In the genomic region with DNA sequence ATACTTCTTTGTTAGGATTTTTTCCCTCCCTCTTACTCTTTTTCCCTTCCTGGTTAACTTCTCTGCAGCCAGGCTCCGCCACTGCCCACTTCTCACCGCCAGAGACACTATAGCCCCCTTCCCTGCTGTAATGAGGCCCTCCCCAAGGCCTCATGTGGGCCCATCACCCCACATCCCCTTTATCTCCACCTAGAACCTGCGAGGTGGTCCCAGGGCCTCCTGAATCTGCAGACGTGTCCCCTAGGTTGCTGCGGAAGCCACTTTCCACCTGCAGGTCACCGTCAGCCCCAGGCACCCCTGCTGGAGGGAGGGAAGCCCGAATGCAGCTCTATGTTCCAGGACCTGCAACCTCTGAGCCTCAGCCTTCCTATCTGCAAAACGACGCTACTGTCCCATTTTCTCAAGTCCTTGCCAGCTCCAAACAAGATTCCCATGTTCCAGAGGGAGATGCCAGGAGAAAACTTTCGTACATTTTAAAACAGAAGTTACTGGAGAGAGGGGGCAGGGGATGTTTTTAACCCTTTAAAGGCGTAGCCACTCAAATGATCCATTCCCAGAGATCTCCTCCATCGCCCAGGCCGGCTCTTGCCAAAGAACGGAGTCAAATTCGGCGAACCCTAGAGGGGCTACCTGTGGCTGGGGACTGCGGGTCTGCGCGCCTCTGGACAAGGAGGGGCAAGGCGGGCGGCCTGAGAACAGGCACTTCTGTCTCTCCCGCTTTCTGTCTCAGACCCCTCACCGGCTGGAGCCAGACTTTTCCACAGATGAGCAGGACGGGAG, we compare ENCODE assay signal across 8 cellular contexts. TPM values are rescaled to one million over a fixed set of nuclear protein-coding genes. Genes with fewer than 3 reads are reported as not detected.
A peak's percentile ranks its signal among the peaks of the same experiment; 100 is the strongest.
DNase-seq lines count a peak whose midpoint lies in the region; FAIRE-seq and TF ChIP-seq lines count a peak whose summit lies in the region.

No MANE protein-coding gene starts in this region.

- H3K56ac ChIP-seq in H1 (replicated peaks; ENCODE audit: insufficient read length, low read depth, low read length): peak overlapping the region; percentile 0

- H2AFZ ChIP-seq in H1 (ENCODE audit: low read length): no peak overlapping the region

- H3K4ac ChIP-seq in H1 (replicated peaks; ENCODE audit: insufficient read length, low read depth, low read length): peak overlapping the region; percentile 22

- H3K27me3 ChIP-seq in H1 (replicated peaks in 1 of 4; ENCODE audit: control insufficient read depth in 3 of 4, extremely low read depth in 1 of 4, insufficient read depth in 3 of 4, low read length in 3 of 4) (no peaks in the 10 kb centered on the region; a peak in 2 of 7 replicates), uterus (no peaks in the 10 kb centered on the region)

- POLR2A ChIA-PET in H1 (lab: Charles Lee; ENCODE audit: partially characterized antibody): interaction anchor here (0.6 to 2.0 kb wide), 7 partner anchors 8 to 247 kb away, joined by 3 to 5 read pairs (median 3); no protein-coding TSS in a partner anchor

- 3% methylated on average over 24 of the region's 24 CpGs; no CpG with 5 or more reads in 1 of the 2 experiments for WGBS in H1 (ENCODE audit: extremely low coverage in 1 of 2, insufficient coverage in 1 of 2, insufficient read length in 1 of 2, insufficient replicate concordance in 2 of 2, low coverage in 1 of 2, low lambda C conversion rate in 2 of 2, missing lambda C conversion rate in 1 of 2), 2 experiments

- H4K5ac ChIP-seq in H1 (ENCODE audit: insufficient read length, low read depth, low read length): peak overlapping the region; percentile 80

- no peak overlapping the region for H2BK12ac ChIP-seq in H1 (ENCODE audit: low read depth, low read length)

- H3K23me2 ChIP-seq in H1 (ENCODE audit: low read depth, low read length): peaks cover 1% of the 10 kb centered on the region; the same call in 1 of the 2 replicates

- H3K23ac ChIP-seq in H1 (ENCODE audit: insufficient read length): no peak overlapping the region

- H4K8ac ChIP-seq in H1 (ENCODE audit: extremely low read depth, insufficient read depth, low read length): peak overlapping the region; percentile 91; the same call in 1 of the 2 replicates

- TF ChIP-seq EP300 in H1 (IDR thresholded peaks at IDR 0.05; ENCODE audit: borderline replicate concordance in 1 of 2, low read depth in 2 of 2, low read length in 2 of 2): no peak

- TF ChIP-seq RAD21 in H1 (IDR thresholded peaks at IDR 0.05 in 1 of 2, conservative IDR thresholded peaks at IDR 0.05 in 1 of 2; ENCODE audit: low read depth in 2 of 2, low read length in 2 of 2): peak in 1 of 2 experiments; percentile 16; a peak in 1 of 4 replicates

- no peak overlapping the region for H2BK20ac ChIP-seq in H1 (ENCODE audit: low read length)

- no peak overlapping the region for H2AK5ac ChIP-seq in H1 (ENCODE audit: low read depth, low read length)

- H2BK15ac ChIP-seq in H1 (ENCODE audit: low read length): no peak overlapping the region

- peak overlapping the region; percentile 8 for H4K91ac ChIP-seq in H1 (replicated peaks; ENCODE audit: insufficient read length, low read length)

- CTCF ChIA-PET in H1 (lab: Charles Lee; ENCODE audit: partially characterized antibody): interaction anchor here (0.6 to 5.5 kb wide), 20 partner anchors 9 to 573 kb away, joined by 3 to 94 read pairs (median 4); no protein-coding TSS in a partner anchor

- peaks cover 21 to 25% of the 10 kb centered on the region in 2 experiments for H4K20me1 ChIP-seq in H1 (replicated peaks in 1 of 2; ENCODE audit: control insufficient read depth in 1 of 2, insufficient read depth in 2 of 2, low read length in 2 of 2)

- TF ChIP-seq POLR2A in H1 (IDR thresholded peaks at IDR 0.05; ENCODE audit: control extremely low read depth in 1 of 2, low read depth in 2 of 2, low read length in 2 of 2): no peak
- peak in 1 of 2 donors; percentile 37 for TF ChIP-seq POLR2A in uterus (IDR thresholded peaks at IDR 0.05)

- H3K9me3 ChIP-seq in H1 (ENCODE audit: insufficient read depth in 2 of 2, low read depth in 1 of 2, low read length in 1 of 2) (no peaks in the 10 kb centered on the region), uterus (no peaks in the 10 kb centered on the region)

- no peak for FAIRE-seq in H1 (lab: Jason Lieb, UNC)

- peak overlapping the region; percentile 2 for H3K14ac ChIP-seq in H1 (ENCODE audit: insufficient read length)

- peak; percentile 48 for DNase-seq in NCI-H82 (lab: John Stamatoyannopoulos, UW)
- DNase-seq in NCI-H82 treated with DMSO at 0.1 percent for 48 hours (lab: John Stamatoyannopoulos, UW; ENCODE audit: unreplicated experiment): no peak
- peak; percentile 72 for DNase-seq in RKO (ENCODE audit: low spot score)
- DNase-seq in H1 (ENCODE audit: low read depth in 1 of 2, low spot score in 2 of 2): peak in 1 of 2 experiments; percentile 72
- DNase-seq in mesenteric fat pad (ENCODE audit: low spot score): peak; percentile 88
- DNase-seq in uterus: peak; percentile 69 to 75
- DNase-seq in germinal center (ENCODE audit: low spot score): no peak
- no peak for DNase-seq in SW480 (ENCODE audit: low spot score)

- peak overlapping the region; percentile 25 for H2BK120ac ChIP-seq in H1 (replicated peaks; ENCODE audit: low read depth, low read length)

- peak overlapping the region; percentile 14; the same call in 1 of the 2 replicates for H3K18ac ChIP-seq in H1 (ENCODE audit: extremely low read depth, low read length)

- intact Hi-C loops in uterus (cut with DNase I; ENCODE audit: low total_unique reads): loop anchor here (5.0 kb wide), 2 partner anchors 36 to 166 kb away; no protein-coding TSS in a partner anchor

- TF ChIP-seq CTCF in H1 (IDR thresholded peaks at IDR 0.05; ENCODE audit: control extremely low read depth in 1 of 3, insufficient read depth in 1 of 3, low read depth in 1 of 3, low read length in 3 of 3) (peak in 2 of 3 experiments; percentile 52 to 71; a peak in 2 of 4 replicates), uterus (IDR thresholded peaks at IDR 0.05) (peak; percentile 28 to 80 (median 56))

- H3K79me2 ChIP-seq in H1 (ENCODE audit: control insufficient read depth in 1 of 2, insufficient read depth in 2 of 2, low read length in 2 of 2): peaks cover 8 to 49% of the 10 kb centered on the region in 2 experiments

- H3K27ac ChIP-seq in H1 (ENCODE audit: low read depth, low read length) (peak overlapping the region; percentile 49; the same call in 1 of the 2 replicates), uterus (peak overlapping the region; percentile 94 to 95)

- peak overlapping the region; percentile 27 to 72 (median 52) for H3K9ac ChIP-seq in H1 (replicated peaks in 1 of 4; ENCODE audit: extremely low read depth in 1 of 4, low read depth in 3 of 4, low read length in 3 of 4)

- H3K36me3 ChIP-seq in H1 (ENCODE audit: control insufficient read depth in 2 of 4, insufficient read depth in 4 of 4, low read length in 3 of 4) (peaks cover 0 to 3% (median 0%) of the 10 kb centered on the region in 4 experiments; a peak in 2 of 8 replicates), uterus (no peaks in the 10 kb centered on the region)

- H3K4me2 ChIP-seq in H1 (ENCODE audit: insufficient read depth in 1 of 2, low read depth in 2 of 2, low read length in 2 of 2): peak overlapping the region; percentile 77 to 89

- peaks cover 12 to 21% (median 17%) of the 10 kb centered on the region in 4 experiments for H3K4me1 ChIP-seq in H1 (replicated peaks in 1 of 4; ENCODE audit: control insufficient read depth in 3 of 4, insufficient read depth in 4 of 4, low read length in 3 of 4)
- peaks cover 4 to 19% of the 10 kb centered on the region in 2 donors for H3K4me1 ChIP-seq in uterus

- H3K4me3 ChIP-seq in H1 (ENCODE audit: extremely low read depth in 1 of 4, insufficient read depth in 2 of 4, low read depth in 3 of 4, low read length in 4 of 4): peak overlapping the region; percentile 64 to 97 (median 80)
- peak overlapping the region; percentile 71 to 96 for H3K4me3 ChIP-seq in uterus

- H3K79me1 ChIP-seq in H1 (ENCODE audit: low read depth, low read length): peaks cover 11% of the 10 kb centered on the region

- H2BK5ac ChIP-seq in H1 (ENCODE audit: low read depth, low read length): peak overlapping the region; percentile 10

TF ChIP-seq in H1, 55 proteins besides CTCF, POLR2A, EP300 and RAD21 (continues in another document):
- TF ChIP-seq TAF7 (optimal IDR thresholded peaks at IDR 0.05; ENCODE audit: borderline replicate concordance, low read depth, low read length): no peak
- TF ChIP-seq SIN3A (conservative IDR thresholded peaks at IDR 0.05 in 1 of 2, IDR thresholded peaks at IDR 0.05 in 1 of 2; ENCODE audit: low read depth in 1 of 2, low read length in 2 of 2): no peak; a peak in 1 of 4 replicates
- TF ChIP-seq, protein P1, sequence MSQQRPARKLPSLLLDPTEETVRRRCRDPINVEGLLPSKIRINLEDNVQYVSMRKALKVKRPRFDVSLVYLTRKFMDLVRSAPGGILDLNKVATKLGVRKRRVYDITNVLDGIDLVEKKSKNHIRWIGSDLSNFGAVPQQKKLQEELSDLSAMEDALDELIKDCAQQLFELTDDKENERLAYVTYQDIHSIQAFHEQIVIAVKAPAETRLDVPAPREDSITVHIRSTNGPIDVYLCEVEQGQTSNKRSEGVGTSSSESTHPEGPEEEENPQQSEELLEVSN (IDR thresholded peaks at IDR 0.05): no peak
- TF ChIP-seq EGR1 (IDR thresholded peaks at IDR 0.05; ENCODE audit: borderline replicate concordance, low read depth, low read length): no peak
- TF ChIP-seq ASH2L (IDR thresholded peaks at IDR 0.05; ENCODE audit: low read length): peak; percentile 20
- TF ChIP-seq KDM4A (IDR thresholded peaks at IDR 0.05; ENCODE audit: low read depth, low read length, severe bottlenecking): no peak
- peak; percentile 48 for TF ChIP-seq SAP30 (IDR thresholded peaks at IDR 0.05; ENCODE audit: insufficient read depth, insufficient replicate concordance, low read length)
- TF ChIP-seq, protein P2, sequence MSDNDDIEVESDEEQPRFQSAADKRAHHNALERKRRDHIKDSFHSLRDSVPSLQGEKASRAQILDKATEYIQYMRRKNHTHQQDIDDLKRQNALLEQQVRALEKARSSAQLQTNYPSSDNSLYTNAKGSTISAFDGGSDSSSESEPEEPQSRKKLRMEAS (IDR thresholded peaks at IDR 0.05): peak; percentile 52
- TF ChIP-seq SUZ12 (IDR thresholded peaks at IDR 0.05; ENCODE audit: low read length): no peak
- 0 out of 2 replicates have a peak, but pooled peaks have one; percentile 33 for TF ChIP-seq PHF8 (conservative IDR thresholded peaks at IDR 0.05; ENCODE audit: low read depth, low read length)

RNA-seq across cellular contexts. Expression of gene SH3PXD2B, which starts 0.9 kb away (rescaled TPM):
- 72.9 and 74.9 TPM in 2 replicates for total RNA-seq in H1 (2021; fragmentation: NEBNext Ultra II Directional; extraction: Animal tissue kit (Norgen Biotek cat#: 25700))
- polyA plus RNA-seq in H1 (2011; rRNA removed): 25.8 and 32.9 TPM in 2 replicates
- polyA plus RNA-seq in H1 (2011; cell fraction: cytosol; rRNA removed): 20.8 TPM
- 36.8 TPM for polyA plus RNA-seq in H1 (2011; cell fraction: nucleus; rRNA removed)
- 41.9 to 57.7 TPM (median 50.6 TPM) in 4 replicates for polyA plus RNA-seq in H1 (2012, experiment 1 of 2)
- polyA plus RNA-seq in H1 (2012, experiment 2 of 2): 27.7 TPM
- polyA plus RNA-seq in H1 (2013, experiment 1 of 2): 27.0 TPM
- polyA plus RNA-seq in H1 (2013, experiment 2 of 2): 26.0 TPM
- 60.2 and 64.5 TPM in 2 replicates for polyA minus RNA-seq in H1 (2011; rRNA and poly(A)+ RNA removed)
- 37.4 TPM for polyA minus RNA-seq in H1 (2011; cell fraction: cytosol; rRNA and poly(A)+ RNA removed)
- polyA minus RNA-seq in H1 (2011; cell fraction: nucleus; rRNA and poly(A)+ RNA removed): 30.4 TPM
- 56.6 TPM for total RNA-seq in mesenteric fat pad
- total RNA-seq in uterus: 10 to 100 TPM; 26.1 to 82.6 (median 31.0) TPM

Comparison
In these comparisons a context has a peak if more than half of its experiments do, and no peak if none do; other contexts are left out.
1. DNase-seq: peak in NCI-H82 (single experiment), RKO (single experiment), mesenteric fat pad (single experiment) and uterus (2 of 2); none in NCI-H82 treated with DMSO at 0.1 percent for 48 hours (single experiment), germinal center (single experiment) and SW480 (single experiment).